In the genomic region with DNA sequence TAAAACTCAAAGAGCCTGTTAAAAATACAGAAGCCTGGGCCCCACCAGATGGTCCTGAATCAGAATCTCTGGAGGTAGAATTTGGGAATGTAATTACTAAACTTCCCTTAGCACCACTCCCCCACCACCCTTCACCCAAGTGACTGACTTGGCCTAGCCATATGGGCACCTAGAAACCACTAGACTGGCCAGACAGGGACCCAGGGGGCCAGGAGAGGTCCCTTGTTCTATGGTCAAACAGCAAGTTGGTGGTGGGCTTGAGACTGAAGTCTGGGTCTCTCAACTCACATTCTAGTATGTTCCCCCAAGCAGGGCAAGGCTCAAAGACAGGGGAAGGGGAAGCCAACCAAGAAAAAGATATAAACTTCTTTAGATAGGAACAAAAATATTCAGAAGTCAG, we compare ENCODE assay signal across 7 cellular contexts.
"Had no signal": no experiment of that assay in that cellular context is flagged by ENCODE, and none has a peak within 500 bp of the region (broad histone marks: within the 10 kb centered on the region; RNA-seq: fewer than 3 reads in every experiment).

No MANE protein-coding gene starts in this region.

- H3K9me3 ChIP-seq: HAP-1 had no signal

- H3K27ac ChIP-seq: GM23248 had no signal

- DNase-seq: GM23248, GOT3, H7, IMR-90, KG1 had no signal

- H3K36me3 ChIP-seq: HAP-1 had no signal

- H3K4me3 ChIP-seq: GM23248, HAP-1, K562 had no signal
